In the genomic region with DNA sequence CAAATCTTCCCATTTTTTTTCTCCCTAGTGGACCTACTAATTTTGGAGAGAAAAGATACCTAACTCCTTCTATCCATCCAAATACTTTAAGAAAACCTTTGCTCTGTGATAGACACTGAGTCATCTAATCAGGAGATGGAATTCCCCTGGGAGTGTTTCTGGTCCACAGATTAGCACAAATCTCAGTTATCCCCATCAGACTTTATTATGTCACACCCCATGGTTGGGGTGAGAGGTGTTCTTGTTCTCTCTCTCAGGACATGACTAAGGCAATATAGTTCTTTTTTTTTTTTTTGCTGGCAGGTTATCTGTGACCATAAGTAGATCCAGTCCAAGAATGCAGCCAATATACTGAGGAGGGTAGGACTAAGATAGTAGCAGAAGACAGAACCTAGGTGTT, we compare ENCODE assay signal across 11 cellular contexts. TPM values are rescaled to one million over a fixed set of nuclear protein-coding genes. Genes with fewer than 3 reads are reported as not detected.
DNase-seq lines count a peak whose midpoint lies in the region; ATAC-seq and TF ChIP-seq lines count a peak whose summit lies in the region.
"Had no signal": no experiment of that assay in that cellular context is flagged by ENCODE, and none has a peak within 500 bp of the region (broad histone marks: within the 10 kb centered on the region; RNA-seq: fewer than 3 reads in every experiment).

No MANE protein-coding gene starts in this region.

- H3K4me3 ChIP-seq in gastrocnemius medialis: no peak overlapping the region

- intact Hi-C loops in gastrocnemius medialis (cut with DNase I; ENCODE audit: low total_unique reads): no loop called here
- intact Hi-C loops in activated CD4-positive, alpha-beta memory T cell treated with anti-CD3 and anti-CD28 coated beads for 36 hours (cut with micrococcal nuclease): loop anchor here (1.0 to 10.0 kb wide), 3 partner anchors 18 to 388 kb away; no protein-coding TSS in a partner anchor

- no peak for DNase-seq in effector memory CD8-positive, alpha-beta T cell
- DNase-seq in activated effector memory CD4-positive, alpha-beta T cell treated with anti-CD3 and anti-CD28 coated beads, Interleukin-2, amount 50 U/mL, for 16 hours: no peak
- DNase-seq in gastrocnemius medialis (no peak), iPS-NIHi11 (ENCODE audit: low spot score) (no peak)
- DNase-seq in activated CD4-positive, alpha-beta memory T cell treated with anti-CD3 and anti-CD28 coated beads for 36 hours: no peak
- DNase-seq: DMS153; naive thymus-derived CD8-positive, alpha-beta T cell had no signal

- CTCF ChIA-PET in activated CD4-positive, alpha-beta memory T cell treated with anti-CD3 and anti-CD28 coated beads for 36 hours (lab: Charles Lee): no interaction called here

- POLR2A ChIA-PET in activated CD4-positive, alpha-beta memory T cell treated with anti-CD3 and anti-CD28 coated beads for 36 hours (lab: Charles Lee): no interaction called here

- H3K36me3 Mint-ChIP-seq in effector memory CD8-positive, alpha-beta T cell (ENCODE audit: insufficient read depth): no peaks in the 10 kb centered on the region
- H3K36me3 Mint-ChIP-seq in activated CD4-positive, alpha-beta memory T cell treated with anti-CD3 and anti-CD28 coated beads for 36 hours: peaks cover 6% of the 10 kb centered on the region

- peaks cover 19 to 31% of the 10 kb centered on the region in 2 donors for H3K4me1 Mint-ChIP-seq in effector memory CD8-positive, alpha-beta T cell (ENCODE audit: low read depth in 2 of 2)
- H3K4me1 Mint-ChIP-seq in activated CD4-positive, alpha-beta memory T cell treated with anti-CD3 and anti-CD28 coated beads for 36 hours (ENCODE audit: low read depth): peaks cover 48% of the 10 kb centered on the region

- H3K27ac Mint-ChIP-seq in effector memory CD8-positive, alpha-beta T cell: peak overlapping the region in 1 of 2 donors; percentile 16
- H3K27ac Mint-ChIP-seq in activated CD4-positive, alpha-beta memory T cell treated with anti-CD3 and anti-CD28 coated beads for 36 hours: no peak overlapping the region
- H3K27ac Mint-ChIP-seq: naive thymus-derived CD8-positive, alpha-beta T cell had no signal

- peak overlapping the region in 1 of 2 donors; percentile 25 for H3K4me3 Mint-ChIP-seq in effector memory CD8-positive, alpha-beta T cell
- H3K4me3 Mint-ChIP-seq in activated CD4-positive, alpha-beta memory T cell treated with anti-CD3 and anti-CD28 coated beads for 36 hours: no peak overlapping the region
- H3K4me3 Mint-ChIP-seq: naive thymus-derived CD8-positive, alpha-beta T cell had no signal

- in situ Hi-C loops in gastrocnemius medialis (cut with MboI; ENCODE audit: low sequenced_read_pairs in 4 of 4): no loop called here

- TF ChIP-seq POLR2A in GM18505 (IDR thresholded peaks at IDR 0.05; ENCODE audit: borderline replicate concordance, extremely low read depth, insufficient read depth, insufficient read length): no peak
- TF ChIP-seq POLR2A in gastrocnemius medialis (IDR thresholded peaks at IDR 0.05): no peak

- no peak overlapping the region for H3K27ac ChIP-seq in gastrocnemius medialis
- H3K27ac ChIP-seq: epithelial cell of prostate had no signal

- ATAC-seq in GM18505 (IDR thresholded peaks at IDR 0.05; ENCODE audit: unreplicated experiment): peak; percentile 40
- ATAC-seq in GM21367 (IDR thresholded peaks at IDR 0.05; ENCODE audit: unreplicated experiment): peak; percentile 35
- peak; percentile 36 for ATAC-seq in HG03108 (IDR thresholded peaks at IDR 0.05; ENCODE audit: unreplicated experiment)
- peak; percentile 29 for ATAC-seq in effector memory CD8-positive, alpha-beta T cell (replicated peaks)
- ATAC-seq in gastrocnemius medialis: no peak
- ATAC-seq: naive thymus-derived CD8-positive, alpha-beta T cell had no signal

- H3K27me3 ChIP-seq in gastrocnemius medialis: no peaks in the 10 kb centered on the region

- no peaks in the 10 kb centered on the region for H3K36me3 ChIP-seq in gastrocnemius medialis

- peaks cover 5 to 9% of the 10 kb centered on the region in 2 donors for H3K4me1 ChIP-seq in gastrocnemius medialis

- no peaks in the 10 kb centered on the region for H3K27me3 Mint-ChIP-seq in effector memory CD8-positive, alpha-beta T cell
- no peaks in the 10 kb centered on the region for H3K27me3 Mint-ChIP-seq in activated CD4-positive, alpha-beta memory T cell treated with anti-CD3 and anti-CD28 coated beads for 36 hours
- H3K27me3 Mint-ChIP-seq: naive thymus-derived CD8-positive, alpha-beta T cell had no signal

- H3K9me3 ChIP-seq in gastrocnemius medialis: no peaks in the 10 kb centered on the region

- no peak for TF ChIP-seq CTCF in gastrocnemius medialis (IDR thresholded peaks at IDR 0.05 in 4 of 5, conservative IDR thresholded peaks at IDR 0.05 in 1 of 5)

- H3K9me3 Mint-ChIP-seq in effector memory CD8-positive, alpha-beta T cell: no peaks in the 10 kb centered on the region
- H3K9me3 Mint-ChIP-seq in activated CD4-positive, alpha-beta memory T cell treated with anti-CD3 and anti-CD28 coated beads for 36 hours: no peaks in the 10 kb centered on the region
- H3K9me3 Mint-ChIP-seq: naive thymus-derived CD8-positive, alpha-beta T cell had no signal

RNA-seq across cellular contexts. Expression of gene SLC9A9, which starts 15.8 kb away (rescaled TPM):
- 1 to 10 TPM; 1.7 to 8.2 (median 3.6) TPM for total RNA-seq in gastrocnemius medialis
- total RNA-seq in activated CD4-positive, alpha-beta memory T cell treated with anti-CD3 and anti-CD28 coated beads for 36 hours: 1 to 10 TPM; 1.3 to 1.6 TPM

Comparison
In these comparisons a context has a peak if more than half of its experiments do, and no peak if none do; other contexts are left out.
1. ATAC-seq: peak in GM18505 (single experiment), GM21367 (single experiment), HG03108 (single experiment) and effector memory CD8-positive, alpha-beta T cell (single experiment); none in gastrocnemius medialis (0 of 2).